ENCODE assay signal across 8 cellular contexts in genomic region chr14:45133683-45134050, GRCh38. TPM values are rescaled to one million over a fixed set of nuclear protein-coding genes. Genes with fewer than 3 reads are reported as not detected.
A peak's percentile ranks its signal among the peaks of the same experiment; 100 is the strongest.
DNase-seq lines count a peak whose midpoint lies in the region; ATAC-seq and TF ChIP-seq lines count a peak whose summit lies in the region.

No MANE protein-coding gene starts in this region.

- H3K27ac Mint-ChIP-seq in activated B cell treated with CpG ODN at 0.5 μM for 24 hours, result peak overlapping the region; percentile 99

- peaks cover 41% of the 10 kb centered on the region for H3K4me1 Mint-ChIP-seq in activated B cell treated with CpG ODN at 0.5 μM for 24 hours

- H3K36me3 ChIP-seq in H7 (replicated peaks; ENCODE audit: control insufficient read depth, insufficient read depth, low read length) (peaks cover 1% of the 10 kb centered on the region; the same call in 1 of the 2 replicates), gastrocnemius medialis (no peaks in the 10 kb centered on the region)

- no peaks in the 10 kb centered on the region for H3K27me3 Mint-ChIP-seq in activated B cell treated with CpG ODN at 0.5 μM for 24 hours

- CTCF ChIA-PET in activated B cell treated with CpG ODN at 0.5 μM for 24 hours (lab: Charles Lee), result interaction anchor here (0.5 kb wide), 1 partner anchor 11 kb away, joined by 3 read pairs; no protein-coding TSS in a partner anchor

- DNase-seq in H7 (no peak), activated B cell treated with CpG ODN at 0.5 μM for 24 hours (no peak), left cardiac atrium (no peak), gastrocnemius medialis (no peak), NCI-H510A (lab: John Stamatoyannopoulos, UW) (no peak), H4 (ENCODE audit: low spot score) (no peak), AG08396 (ENCODE audit: low spot score) (no peak)

- peak overlapping the region; percentile 97 for H3K4me3 Mint-ChIP-seq in activated B cell treated with CpG ODN at 0.5 μM for 24 hours

- peak overlapping the region; percentile 89 to 95 (median 91) for H3K27ac ChIP-seq in gastrocnemius medialis

- H3K4me1 ChIP-seq in gastrocnemius medialis, result peaks cover 69% of the 10 kb centered on the region in 2 donors

- no peaks in the 10 kb centered on the region for H3K9me3 Mint-ChIP-seq in activated B cell treated with CpG ODN at 0.5 μM for 24 hours

- in situ Hi-C loops in gastrocnemius medialis (cut with MboI; ENCODE audit: low sequenced_read_pairs in 4 of 4), result loop anchor here (5.0 to 25.0 kb wide), 5 partner anchors 49 to 229 kb away; partner anchors contain the start of genes KLHL28 (in 4 of the 4), TOGARAM1 (in 4 of the 4) and PRPF39 (in 1 of the 4)

- H3K36me3 Mint-ChIP-seq in activated B cell treated with CpG ODN at 0.5 μM for 24 hours (ENCODE audit: low read depth), result peaks cover 19% of the 10 kb centered on the region

- H3K9me3 ChIP-seq in gastrocnemius medialis, result no peaks in the 10 kb centered on the region

- no peak for TF ChIP-seq POLR2A in gastrocnemius medialis (IDR thresholded peaks at IDR 0.05)

- intact Hi-C loops in activated B cell treated with CpG ODN at 0.5 μM for 24 hours (cut with micrococcal nuclease) (loop anchor here (1.0 kb wide), 5 partner anchors 49 to 236 kb away; partner anchors contain the start of genes MIS18BP1, PRPF39 and TOGARAM1), left cardiac atrium (cut with DNase I) (loop anchor here in 1 of 2 donors (2.0 kb wide), 1 partner anchor 49 kb away; the partner anchor contains the start of gene PRPF39), gastrocnemius medialis (cut with DNase I; ENCODE audit: low total_unique reads) (loop anchor here (1.0 to 5.0 kb wide), 5 partner anchors 49 to 236 kb away; partner anchors contain the start of genes MIS18BP1, PRPF39 and TOGARAM1)

- no peaks in the 10 kb centered on the region for H3K27me3 ChIP-seq in H7 (ENCODE audit: control insufficient read depth, insufficient read depth, low read length)
- H3K27me3 ChIP-seq in gastrocnemius medialis, result no peaks in the 10 kb centered on the region

- ATAC-seq in activated B cell treated with CpG ODN at 0.5 μM for 24 hours (ENCODE audit: low read depth), result no peak
- ATAC-seq in left cardiac atrium, result peak; percentile 18 to 20
- ATAC-seq in gastrocnemius medialis, result peak; percentile 8 to 17
- no peak for ATAC-seq in GM21619 (IDR thresholded peaks at IDR 0.05; ENCODE audit: unreplicated experiment)

- H3K4me3 ChIP-seq in H7 (ENCODE audit: insufficient read depth, low read depth, low read length) (peak overlapping the region; percentile 77), gastrocnemius medialis (peak overlapping the region; percentile 66 to 89 (median 73))

- TF ChIP-seq CTCF in activated B cell treated with CpG ODN at 0.5 μM for 24 hours (IDR thresholded peaks at IDR 0.05), result no peak
- TF ChIP-seq CTCF in gastrocnemius medialis (IDR thresholded peaks at IDR 0.05 in 4 of 5, conservative IDR thresholded peaks at IDR 0.05 in 1 of 5), result no peak

- POLR2A ChIA-PET in activated B cell treated with CpG ODN at 0.5 μM for 24 hours (lab: Charles Lee), result interaction anchor here (0.9 to 4.3 kb wide), 8 partner anchors 10 to 237 kb away, joined by 3 to 36 read pairs (median 6); partner anchors contain the start of genes KLHL28, MIS18BP1, PRPF39 and TOGARAM1

RNA-seq across cellular contexts. Expression of gene FKBP3, which starts 0.6 kb away (rescaled TPM):
- total RNA-seq in H7 (2014; rRNA removed; shearing (Covaris generic)), result 53.0 and 54.0 TPM in 2 replicates
- 54.8 and 58.3 TPM in 2 replicates for total RNA-seq in activated B cell treated with CpG ODN at 0.5 μM for 24 hours
- 10 to 100 TPM; 76.0 to 78.9 TPM for total RNA-seq in left cardiac atrium
- total RNA-seq in gastrocnemius medialis, result 100 to 1,000 TPM in 2 of 4 donors, 10 to 100 TPM in 2; 77.5 to 111 (median 94.6) TPM
- total RNA-seq in H4 (2014; rRNA removed; shearing (Covaris generic)), result 48.5 and 65.8 TPM in 2 replicates

RNA-seq across cellular contexts. Expression of gene FANCM, which starts 2.1 kb away (rescaled TPM):
- total RNA-seq in H7 (2014; rRNA removed; shearing (Covaris generic)), result 9.1 and 14.6 TPM in 2 replicates
- total RNA-seq in activated B cell treated with CpG ODN at 0.5 μM for 24 hours, result 9.0 and 13.4 TPM in 2 replicates
- total RNA-seq in left cardiac atrium, result 1 to 10 TPM; 3.1 to 3.4 TPM
- 1 to 10 TPM; 2.1 to 3.9 (median 2.9) TPM for total RNA-seq in gastrocnemius medialis
- 4.6 and 5.9 TPM in 2 replicates for total RNA-seq in H4 (2014; rRNA removed; shearing (Covaris generic))

RNA-seq across cellular contexts. Expression of gene PRPF39, which starts 49.8 kb away (rescaled TPM):
- 22.7 and 32.0 TPM in 2 replicates for total RNA-seq in H7 (2014; rRNA removed; shearing (Covaris generic))
- 46.0 and 53.4 TPM in 2 replicates for total RNA-seq in activated B cell treated with CpG ODN at 0.5 μM for 24 hours
- total RNA-seq in left cardiac atrium, result 10 to 100 TPM; 12.8 to 19.5 TPM
- 10 to 100 TPM; 11.9 to 22.7 (median 13.7) TPM for total RNA-seq in gastrocnemius medialis
- 11.5 and 13.7 TPM in 2 replicates for total RNA-seq in H4 (2014; rRNA removed; shearing (Covaris generic))

Comparison
In these comparisons a context has a peak if more than half of its experiments do, and no peak if none do; other contexts are left out.
1. ATAC-seq: peak in left cardiac atrium (2 of 2) and gastrocnemius medialis (2 of 2); none in activated B cell treated with CpG ODN at 0.5 μM for 24 hours (single experiment) and GM21619 (single experiment).